In genomic region chr1:234402939-234403338, GRCh38 we compare ENCODE assay signal across 20 cellular contexts. TPM values are rescaled to one million over a fixed set of nuclear protein-coding genes. Genes with fewer than 3 reads are reported as not detected.
A peak's percentile ranks its signal among the peaks of the same experiment; 100 is the strongest.
DNase-seq lines count a peak whose midpoint lies in the region; ATAC-seq and TF ChIP-seq lines count a peak whose summit lies in the region.
"Had no signal": no experiment of that assay in that cellular context is flagged by ENCODE, and none has a peak within 500 bp of the region (broad histone marks: within the 10 kb centered on the region; RNA-seq: fewer than 3 reads in every experiment).

No MANE protein-coding gene starts in this region.

- peak overlapping the region; percentile 68 for H3K27ac Mint-ChIP-seq in activated naive CD4-positive, alpha-beta T cell treated with anti-CD3 and anti-CD28 coated beads for 36 hours
- H3K27ac Mint-ChIP-seq in activated naive CD8-positive, alpha-beta T cell treated with anti-CD3 and anti-CD28 coated beads, Interleukin-2, amount 10 ng/mL, durations not matched to agents 7 days and 5 days: peak overlapping the region; percentile 9
- H3K27ac Mint-ChIP-seq: brain, neural progenitor cell had no signal

- WGBS in prostate gland: 91% methylated on average over 3 of the region's 3 CpGs

- no peak overlapping the region for H3K27ac ChIP-seq in HEK293 (ENCODE audit: extremely low read depth, low read depth, low read length)
- H3K27ac ChIP-seq in prostate gland: peak overlapping the region; percentile 4 to 15
- H3K27ac ChIP-seq: foreskin keratinocyte, hepatocyte, left ventricle myocardium inferior, neural progenitor cell, thoracic aorta had no signal

- no peak for TF ChIP-seq POLR2A in prostate gland (IDR thresholded peaks at IDR 0.05)

- no peak overlapping the region for H3K4me3 ChIP-seq in HEK293 (ENCODE audit: low read depth, low read length)
- no peak overlapping the region for H3K4me3 ChIP-seq in prostate gland
- H3K4me3 ChIP-seq: hepatocyte, left ventricle myocardium inferior, neural progenitor cell, thoracic aorta had no signal

- H3K4me1 ChIP-seq in HEK293 (ENCODE audit: control insufficient read depth, insufficient read depth, low read length) (no peaks in the 10 kb centered on the region), prostate gland (replicated peaks) (no peaks in the 10 kb centered on the region)
- H3K4me1 ChIP-seq: neural progenitor cell had no signal

- POLR2A ChIA-PET in HEK293 (lab: Yijun Ruan, JAX): no interaction called here
- POLR2A ChIA-PET in activated naive CD8-positive, alpha-beta T cell treated with anti-CD3 and anti-CD28 coated beads, Interleukin-2, amount 10 ng/mL, durations not matched to agents 7 days and 5 days (lab: Charles Lee): no interaction called here

- H3K27me3 ChIP-seq in prostate gland (replicated peaks; ENCODE audit: insufficient read depth): no peaks in the 10 kb centered on the region
- H3K27me3 ChIP-seq: foreskin keratinocyte, hepatocyte, neural progenitor cell had no signal

- peaks cover 12% of the 10 kb centered on the region for H3K36me3 Mint-ChIP-seq in activated naive CD4-positive, alpha-beta T cell treated with anti-CD3 and anti-CD28 coated beads for 36 hours (ENCODE audit: low read depth)
- H3K36me3 Mint-ChIP-seq in activated naive CD8-positive, alpha-beta T cell treated with anti-CD3 and anti-CD28 coated beads, Interleukin-2, amount 10 ng/mL, durations not matched to agents 7 days and 5 days: peaks cover 9% of the 10 kb centered on the region
- H3K36me3 Mint-ChIP-seq: neural progenitor cell had no signal

- intact Hi-C loops in activated naive CD4-positive, alpha-beta T cell treated with anti-CD3 and anti-CD28 coated beads for 36 hours (cut with micrococcal nuclease): loop anchor here (10.0 kb wide), 3 partner anchors 332 to 582 kb away; no protein-coding TSS in a partner anchor
- intact Hi-C loops in prostate gland (cut with DNase I): no loop called here

- H3K4me3 Mint-ChIP-seq in activated naive CD4-positive, alpha-beta T cell treated with anti-CD3 and anti-CD28 coated beads for 36 hours: no peak overlapping the region
- no peak overlapping the region for H3K4me3 Mint-ChIP-seq in activated naive CD8-positive, alpha-beta T cell treated with anti-CD3 and anti-CD28 coated beads, Interleukin-2, amount 10 ng/mL, durations not matched to agents 7 days and 5 days
- H3K4me3 Mint-ChIP-seq: brain, neural progenitor cell had no signal

- no peaks in the 10 kb centered on the region for H3K27me3 Mint-ChIP-seq in activated naive CD4-positive, alpha-beta T cell treated with anti-CD3 and anti-CD28 coated beads for 36 hours (ENCODE audit: low read depth)
- H3K27me3 Mint-ChIP-seq in activated naive CD8-positive, alpha-beta T cell treated with anti-CD3 and anti-CD28 coated beads, Interleukin-2, amount 10 ng/mL, durations not matched to agents 7 days and 5 days: no peaks in the 10 kb centered on the region
- H3K27me3 Mint-ChIP-seq: brain had no signal

- no peaks in the 10 kb centered on the region for H3K9me3 Mint-ChIP-seq in activated naive CD4-positive, alpha-beta T cell treated with anti-CD3 and anti-CD28 coated beads for 36 hours
- H3K9me3 Mint-ChIP-seq in activated naive CD8-positive, alpha-beta T cell treated with anti-CD3 and anti-CD28 coated beads, Interleukin-2, amount 10 ng/mL, durations not matched to agents 7 days and 5 days: no peaks in the 10 kb centered on the region
- H3K9me3 Mint-ChIP-seq: brain, neural progenitor cell had no signal

- peaks cover 70% of the 10 kb centered on the region for H3K4me1 Mint-ChIP-seq in activated naive CD4-positive, alpha-beta T cell treated with anti-CD3 and anti-CD28 coated beads for 36 hours (ENCODE audit: low read depth)
- H3K4me1 Mint-ChIP-seq in activated naive CD8-positive, alpha-beta T cell treated with anti-CD3 and anti-CD28 coated beads, Interleukin-2, amount 10 ng/mL, durations not matched to agents 7 days and 5 days: peaks cover 25% of the 10 kb centered on the region
- H3K4me1 Mint-ChIP-seq: brain, neural progenitor cell had no signal

- CTCF ChIA-PET in activated naive CD4-positive, alpha-beta T cell treated with anti-CD3 and anti-CD28 coated beads for 36 hours (lab: Charles Lee): no interaction called here
- CTCF ChIA-PET in HEK293 (lab: Yijun Ruan, JAX): interaction anchor here (1.3 kb wide), 1 partner anchor 76 kb away, joined by 3 read pairs; no protein-coding TSS in a partner anchor

- TF ChIP-seq CTCF in HEK293 (tag by site-specific recombination; IDR thresholded peaks at IDR 0.05): no peak
- no peak for TF ChIP-seq CTCF in prostate gland (IDR thresholded peaks at IDR 0.05)

- no peak for ATAC-seq in activated naive CD8-positive, alpha-beta T cell treated with anti-CD3 and anti-CD28 coated beads, Interleukin-2, amount 10 ng/mL, durations not matched to agents 7 days and 5 days (ENCODE audit: low read depth)
- ATAC-seq in HG03342 (IDR thresholded peaks at IDR 0.05; ENCODE audit: unreplicated experiment) (no peak), GM21447 (IDR thresholded peaks at IDR 0.05; ENCODE audit: unreplicated experiment) (no peak)
- ATAC-seq: foreskin keratinocyte had no signal

- peak; percentile 31 for DNase-seq in activated naive CD4-positive, alpha-beta T cell treated with anti-CD3 and anti-CD28 coated beads for 36 hours
- DNase-seq in activated naive CD4-positive, alpha-beta T cell (lab: John Stamatoyannopoulos, UW): no peak
- DNase-seq in activated naive CD8-positive, alpha-beta T cell treated with anti-CD3 and anti-CD28 coated beads, Interleukin-2, amount 10 ng/mL, durations not matched to agents 7 days and 5 days: no peak
- no peak for DNase-seq in prostate gland (ENCODE audit: low spot score)
- DNase-seq: activated CD4-positive, CD25-positive, alpha-beta regulatory T cell treated with anti-CD3 and anti-CD28 coated beads, Interleukin-2, amount 50 U/mL, for 72 hours; effector CD4-positive, alpha-beta T cell; erythroblast; MV-4-11; NCI-H2171 treated with DMSO at 0.1 percent for 48 hours; NCI-H526; SK-N-SH had no signal

- H3K36me3 ChIP-seq in HEK293 (ENCODE audit: control insufficient read depth in 2 of 2, insufficient read depth in 1 of 2, low read length in 2 of 2) (peaks cover 10% of the 10 kb centered on the region in 2 experiments; a peak in 2 of 3 replicates), prostate gland (no peaks in the 10 kb centered on the region)
- H3K36me3 ChIP-seq: neural progenitor cell had no signal

- H3K9me3 ChIP-seq in HEK293 (ENCODE audit: control insufficient read depth, insufficient read depth, low read depth, low read length): no peaks in the 10 kb centered on the region
- H3K9me3 ChIP-seq in prostate gland: no peaks in the 10 kb centered on the region
- H3K9me3 ChIP-seq: left ventricle myocardium inferior, SK-N-SH, thoracic aorta had no signal

TF ChIP-seq in HEK293, 187 proteins besides CTCF, POLR2A, EP300 and RAD21 (continues in another document):
- TF ChIP-seq ZNF2 (tag by site-specific recombination; IDR thresholded peaks at IDR 0.05): no peak
- TF ChIP-seq ZFHX2 (tag by site-specific recombination; conservative IDR thresholded peaks at IDR 0.05): peak; percentile 43; the same call in 1 of the 2 replicates
- TF ChIP-seq ZNF146 (tag by site-specific recombination; IDR thresholded peaks at IDR 0.05): no peak
- TF ChIP-seq GLIS2 (tag by site-specific recombination; IDR thresholded peaks at IDR 0.05): no peak
- no peak for TF ChIP-seq REST (tag by site-specific recombination; IDR thresholded peaks at IDR 0.05)
- peak; percentile 26; the same call in 1 of the 2 replicates for TF ChIP-seq ZBTB17 (tag by site-specific recombination; IDR thresholded peaks at IDR 0.05)
- no peak for TF ChIP-seq ZNF585B (tag by site-specific recombination; IDR thresholded peaks at IDR 0.05)
- TF ChIP-seq ZNF529 (tag by site-specific recombination; IDR thresholded peaks at IDR 0.05; ENCODE audit: insufficient replicate concordance): no peak
- TF ChIP-seq ATF2 (tag by site-specific recombination; IDR thresholded peaks at IDR 0.05; ENCODE audit: low read depth): peak; percentile 89
- TF ChIP-seq ZBTB21 (tag by site-specific recombination; IDR thresholded peaks at IDR 0.05): no peak

RNA-seq across cellular contexts. Expression of gene COA6, which starts 29.7 kb away (rescaled TPM):
- total RNA-seq in activated naive CD4-positive, alpha-beta T cell treated with anti-CD3 and anti-CD28 coated beads for 36 hours: 10 to 100 TPM; 45.8 to 50.2 TPM
- total RNA-seq in activated naive CD8-positive, alpha-beta T cell treated with anti-CD3 and anti-CD28 coated beads, Interleukin-2, amount 10 ng/mL, durations not matched to agents 7 days and 5 days: 10 to 100 TPM; 27.6 to 32.0 TPM
- total RNA-seq in prostate gland: 10 to 100 TPM; 16.0 to 31.3 TPM
